Comparison of ENCODE assay signal across 10 cellular contexts in genomic region chr17:60323754-60324153, GRCh38.
"Had no signal": no experiment of that assay in that cellular context is flagged by ENCODE, and none has a peak within 500 bp of the region (broad histone marks: within the 10 kb centered on the region; RNA-seq: fewer than 3 reads in every experiment).

No MANE protein-coding gene starts in this region.

- H3K9me3 ChIP-seq: HAP-1 had no signal

- FAIRE-seq: H1, H54, HTR-8/SVneo, K562 had no signal

- H3K4me3 ChIP-seq: GM23338, HAP-1, K562 had no signal

- DNase-seq: HFFc6, IMR-90, KG1 had no signal

- H3K9me3 Mint-ChIP-seq: GM23338, HFFc6 had no signal

- H3K4me2 ChIP-seq: GM23338 had no signal

- ATAC-seq: GM23338, HCT116, K562 had no signal

- H3K4me3 Mint-ChIP-seq: GM23338, HFFc6 had no signal

- H3K36me3 ChIP-seq: HAP-1 had no signal

- H3K27ac Mint-ChIP-seq: GM23338, HFFc6 had no signal
